In genomic region chr4:47913328-47913727, GRCh38 we compare ENCODE assay signal across 8 cellular contexts. TPM values are rescaled to one million over a fixed set of nuclear protein-coding genes. Genes with fewer than 3 reads are reported as not detected.
DNase-seq lines count a peak whose midpoint lies in the region; ATAC-seq and TF ChIP-seq lines count a peak whose summit lies in the region.

No MANE protein-coding gene starts in this region.

- DNase-seq in DMS53 (lab: John Stamatoyannopoulos, UW) (peak; percentile 60), DMS53 treated with DMSO at 0.1 percent for 48 hours (lab: John Stamatoyannopoulos, UW; ENCODE audit: unreplicated experiment) (no peak), RPMI7951 (ENCODE audit: low read depth) (peak; percentile 15)
- DNase-seq in effector CD4-positive, alpha-beta T cell: no peak

- H2AFZ ChIP-seq in parathyroid adenoma: peak overlapping the region; percentile 83

- peak overlapping the region; percentile 28 for H3K9ac ChIP-seq in parathyroid adenoma

- no peaks in the 10 kb centered on the region for H3K27me3 ChIP-seq in esophagus (ENCODE audit: control insufficient read depth in 1 of 2, insufficient read depth in 2 of 2, low read length in 2 of 2)
- no peaks in the 10 kb centered on the region for H3K27me3 ChIP-seq in parathyroid adenoma (ENCODE audit: control insufficient read depth, insufficient read depth, low read length)

- H3K4me1 ChIP-seq in esophagus (ENCODE audit: control insufficient read depth in 2 of 2, insufficient read depth in 2 of 2, low read length in 1 of 2) (no peaks in the 10 kb centered on the region), parathyroid adenoma (peaks cover 3% of the 10 kb centered on the region)

- H3K9me3 ChIP-seq in esophagus (ENCODE audit: control insufficient read depth in 2 of 2, insufficient read depth in 1 of 2, low read depth in 1 of 2, low read length in 1 of 2) (no peaks in the 10 kb centered on the region), parathyroid adenoma (ENCODE audit: control insufficient read depth, low read length) (no peaks in the 10 kb centered on the region)

- H3K4me2 ChIP-seq in parathyroid adenoma (ENCODE audit: low read length): peak overlapping the region; percentile 92

- H3K4me3 ChIP-seq in esophagus (ENCODE audit: low read depth in 1 of 2, low read length in 2 of 2) (peak overlapping the region; percentile 93 to 94), parathyroid adenoma (ENCODE audit: low read depth, low read length) (peak overlapping the region; percentile 93)

- TF ChIP-seq CTCF in parathyroid adenoma (IDR thresholded peaks at IDR 0.05): no peak

- no peak for ATAC-seq in GM21390 (IDR thresholded peaks at IDR 0.05; ENCODE audit: unreplicated experiment)
- ATAC-seq in activated CD4-positive, CD25-positive, alpha-beta regulatory T cell treated with anti-CD3 and anti-CD28 coated beads, Interleukin-2, amount 50 U/mL, for 24 hours: no peak

- 13 to 14% methylated on average over 4 of the region's 4 CpGs for WGBS in esophagus, 2 donors

- H3K27ac ChIP-seq in esophagus (ENCODE audit: low read depth in 2 of 2, low read length in 1 of 2): no peak overlapping the region
- H3K27ac ChIP-seq in parathyroid adenoma: peak overlapping the region; percentile 66

- peaks cover 4% of the 10 kb centered on the region for H3K79me2 ChIP-seq in parathyroid adenoma

- H3K36me3 ChIP-seq in esophagus (ENCODE audit: control insufficient read depth in 2 of 2, insufficient read depth in 2 of 2, low read length in 1 of 2): peaks cover 0 to 1% of the 10 kb centered on the region in 2 donors
- no peaks in the 10 kb centered on the region for H3K36me3 ChIP-seq in parathyroid adenoma (ENCODE audit: control insufficient read depth, insufficient read depth, low read length)

RNA-seq across cellular contexts. Expression of gene NFXL1, which starts 1.1 kb away (rescaled TPM):
- 3.5 and 3.6 TPM in 2 replicates for total RNA-seq in RPMI7951 (2014; rRNA removed; shearing (Covaris generic))
- polyA plus RNA-seq in esophagus: 1 to 10 TPM; 4.6 to 6.9 TPM

Comparison
In these comparisons a context has a peak if more than half of its experiments do, and no peak if none do; other contexts are left out.
1. DNase-seq: peak in DMS53 (single experiment) and RPMI7951 (single experiment); none in DMS53 treated with DMSO at 0.1 percent for 48 hours (single experiment) and effector CD4-positive, alpha-beta T cell (single experiment).